ENCODE assay signal across 1 cellular context in the genomic region with DNA sequence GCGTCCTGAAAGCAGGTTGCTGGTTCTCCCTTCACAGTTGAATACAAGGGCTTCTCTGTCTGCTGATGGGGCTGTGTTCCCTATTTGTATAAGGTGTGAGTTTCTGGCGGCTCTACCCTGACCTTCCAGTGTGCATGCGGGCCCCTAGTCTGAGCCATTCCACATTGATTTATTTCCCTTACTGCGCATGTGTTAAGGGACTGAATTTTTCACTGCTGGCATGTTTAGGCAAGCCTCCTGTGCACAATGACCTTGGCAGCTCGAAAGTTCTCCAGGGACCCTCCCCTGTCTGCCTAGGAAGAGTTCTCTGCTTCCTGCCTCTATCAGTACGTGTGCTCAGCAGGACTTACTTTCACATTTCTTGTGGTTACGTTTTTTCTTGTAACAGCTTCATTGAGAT.
TF ChIP-seq lines count a peak whose summit lies in the region.

No MANE protein-coding gene starts in this region.

TF ChIP-seq in HepG2, 621 proteins besides CTCF, POLR2A, EP300 and RAD21 (continued from another document and continues in another):
- TF ChIP-seq KIAA2018 (CRISPR knock-in tag; IDR thresholded peaks at IDR 0.05; ENCODE audit: borderline replicate concordance) (no peak), KMT2A (CRISPR knock-in tag; IDR thresholded peaks at IDR 0.05) (no peak; the same call in 1 of the 2 replicates), ZHX2 (IDR thresholded peaks at IDR 0.05; ENCODE audit: low read depth) (no peak), ZHX2 (CRISPR knock-in tag; IDR thresholded peaks at IDR 0.05; ENCODE audit: borderline replicate concordance) (no peak), CBX1 (IDR thresholded peaks at IDR 0.05; ENCODE audit: low read depth) (no peak), GFI1 (CRISPR knock-in tag; IDR thresholded peaks at IDR 0.05; ENCODE audit: borderline replicate concordance) (no peak), NFIC (IDR thresholded peaks at IDR 0.05; ENCODE audit: low read length) (no peak), CHD2 (IDR thresholded peaks at IDR 0.05; ENCODE audit: low read depth, low read length) (no peak), ZNF367 (CRISPR knock-in tag; IDR thresholded peaks at IDR 0.05; ENCODE audit: borderline replicate concordance) (no peak), ZFP36L2 (CRISPR knock-in tag; IDR thresholded peaks at IDR 0.05) (no peak), ZKSCAN5 (CRISPR knock-in tag; IDR thresholded peaks at IDR 0.05) (no peak), MYPOP (CRISPR knock-in tag; IDR thresholded peaks at IDR 0.05) (0 out of 2 replicates have a peak, but pooled peaks have one; percentile 32), ZNF703 (CRISPR knock-in tag; IDR thresholded peaks at IDR 0.05; ENCODE audit: borderline replicate concordance) (no peak), SKI (IDR thresholded peaks at IDR 0.05; ENCODE audit: partially characterized antibody) (peak; percentile 22), ONECUT2 (CRISPR knock-in tag; IDR thresholded peaks at IDR 0.05) (peak; percentile 73), ZMYM4 (CRISPR knock-in tag; IDR thresholded peaks at IDR 0.05) (0 out of 2 replicates have a peak, but pooled peaks have one; percentile 13), ZBTB26 (CRISPR knock-in tag; IDR thresholded peaks at IDR 0.05; ENCODE audit: borderline replicate concordance) (no peak), HES4 (CRISPR knock-in tag; IDR thresholded peaks at IDR 0.05; ENCODE audit: borderline replicate concordance) (no peak), ASH2L (IDR thresholded peaks at IDR 0.05; ENCODE audit: insufficient read length, low read depth, low read length) (peak; percentile 20)
- TF ChIP-seq, protein P1, sequence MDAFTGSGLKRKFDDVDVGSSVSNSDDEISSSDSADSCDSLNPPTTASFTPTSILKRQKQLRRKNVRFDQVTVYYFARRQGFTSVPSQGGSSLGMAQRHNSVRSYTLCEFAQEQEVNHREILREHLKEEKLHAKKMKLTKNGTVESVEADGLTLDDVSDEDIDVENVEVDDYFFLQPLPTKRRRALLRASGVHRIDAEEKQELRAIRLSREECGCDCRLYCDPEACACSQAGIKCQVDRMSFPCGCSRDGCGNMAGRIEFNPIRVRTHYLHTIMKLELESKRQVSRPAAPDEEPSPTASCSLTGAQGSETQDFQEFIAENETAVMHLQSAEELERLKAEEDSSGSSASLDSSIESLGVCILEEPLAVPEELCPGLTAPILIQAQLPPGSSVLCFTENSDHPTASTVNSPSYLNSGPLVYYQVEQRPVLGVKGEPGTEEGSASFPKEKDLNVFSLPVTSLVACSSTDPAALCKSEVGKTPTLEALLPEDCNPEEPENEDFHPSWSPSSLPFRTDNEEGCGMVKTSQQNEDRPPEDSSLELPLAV (CRISPR knock-in tag; conservative IDR thresholded peaks at IDR 0.05; ENCODE audit: low read depth), result no peak
- TF ChIP-seq, protein P2, sequence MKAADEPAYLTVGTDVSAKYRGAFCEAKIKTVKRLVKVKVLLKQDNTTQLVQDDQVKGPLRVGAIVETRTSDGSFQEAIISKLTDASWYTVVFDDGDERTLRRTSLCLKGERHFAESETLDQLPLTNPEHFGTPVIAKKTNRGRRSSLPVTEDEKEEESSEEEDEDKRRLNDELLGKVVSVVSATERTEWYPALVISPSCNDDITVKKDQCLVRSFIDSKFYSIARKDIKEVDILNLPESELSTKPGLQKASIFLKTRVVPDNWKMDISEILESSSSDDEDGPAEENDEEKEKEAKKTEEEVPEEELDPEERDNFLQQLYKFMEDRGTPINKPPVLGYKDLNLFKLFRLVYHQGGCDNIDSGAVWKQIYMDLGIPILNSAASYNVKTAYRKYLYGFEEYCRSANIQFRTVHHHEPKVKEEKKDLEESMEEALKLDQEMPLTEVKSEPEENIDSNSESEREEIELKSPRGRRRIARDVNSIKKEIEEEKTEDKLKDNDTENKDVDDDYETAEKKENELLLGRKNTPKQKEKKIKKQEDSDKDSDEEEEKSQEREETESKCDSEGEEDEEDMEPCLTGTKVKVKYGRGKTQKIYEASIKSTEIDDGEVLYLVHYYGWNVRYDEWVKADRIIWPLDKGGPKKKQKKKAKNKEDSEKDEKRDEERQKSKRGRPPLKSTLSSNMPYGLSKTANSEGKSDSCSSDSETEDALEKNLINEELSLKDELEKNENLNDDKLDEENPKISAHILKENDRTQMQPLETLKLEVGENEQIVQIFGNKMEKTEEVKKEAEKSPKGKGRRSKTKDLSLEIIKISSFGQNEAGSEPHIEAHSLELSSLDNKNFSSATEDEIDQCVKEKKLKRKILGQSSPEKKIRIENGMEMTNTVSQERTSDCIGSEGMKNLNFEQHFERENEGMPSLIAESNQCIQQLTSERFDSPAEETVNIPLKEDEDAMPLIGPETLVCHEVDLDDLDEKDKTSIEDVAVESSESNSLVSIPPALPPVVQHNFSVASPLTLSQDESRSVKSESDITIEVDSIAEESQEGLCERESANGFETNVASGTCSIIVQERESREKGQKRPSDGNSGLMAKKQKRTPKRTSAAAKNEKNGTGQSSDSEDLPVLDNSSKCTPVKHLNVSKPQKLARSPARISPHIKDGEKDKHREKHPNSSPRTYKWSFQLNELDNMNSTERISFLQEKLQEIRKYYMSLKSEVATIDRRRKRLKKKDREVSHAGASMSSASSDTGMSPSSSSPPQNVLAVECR (CRISPR knock-in tag; IDR thresholded peaks at IDR 0.05; ENCODE audit: borderline replicate concordance), result peak; percentile 20; the same call in 1 of the 2 replicates
- TF ChIP-seq, protein P3, sequence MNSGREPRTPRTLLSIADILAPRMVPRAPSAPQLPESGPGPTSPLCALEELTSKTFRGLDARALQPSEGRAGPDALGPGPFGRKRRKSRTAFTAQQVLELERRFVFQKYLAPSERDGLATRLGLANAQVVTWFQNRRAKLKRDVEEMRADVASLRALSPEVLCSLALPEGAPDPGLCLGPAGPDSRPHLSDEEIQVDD (CRISPR knock-in tag; IDR thresholded peaks at IDR 0.05; ENCODE audit: borderline replicate concordance), result no peak
- TF ChIP-seq, protein P4, sequence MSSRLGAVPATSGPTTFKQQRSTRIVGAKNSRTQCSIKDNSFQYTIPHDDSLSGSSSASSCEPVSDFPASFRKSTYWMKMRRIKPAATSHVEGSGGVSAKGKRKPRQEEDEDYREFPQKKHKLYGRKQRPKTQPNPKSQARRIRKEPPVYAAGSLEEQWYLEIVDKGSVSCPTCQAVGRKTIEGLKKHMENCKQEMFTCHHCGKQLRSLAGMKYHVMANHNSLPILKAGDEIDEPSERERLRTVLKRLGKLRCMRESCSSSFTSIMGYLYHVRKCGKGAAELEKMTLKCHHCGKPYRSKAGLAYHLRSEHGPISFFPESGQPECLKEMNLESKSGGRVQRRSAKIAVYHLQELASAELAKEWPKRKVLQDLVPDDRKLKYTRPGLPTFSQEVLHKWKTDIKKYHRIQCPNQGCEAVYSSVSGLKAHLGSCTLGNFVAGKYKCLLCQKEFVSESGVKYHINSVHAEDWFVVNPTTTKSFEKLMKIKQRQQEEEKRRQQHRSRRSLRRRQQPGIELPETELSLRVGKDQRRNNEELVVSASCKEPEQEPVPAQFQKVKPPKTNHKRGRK (CRISPR knock-in tag; IDR thresholded peaks at IDR 0.05), result no peak
